14 cellular contexts compared by ENCODE assay signal in genomic region chr14:75231320-75231719, GRCh38. TPM values are rescaled to one million over a fixed set of nuclear protein-coding genes. Genes with fewer than 3 reads are reported as not detected.
DNase-seq lines count a peak whose midpoint lies in the region; ATAC-seq, FAIRE-seq and TF ChIP-seq lines count a peak whose summit lies in the region.
"Had no signal": no experiment of that assay in that cellular context is flagged by ENCODE, and none has a peak within 500 bp of the region (broad histone marks: within the 10 kb centered on the region; RNA-seq: fewer than 3 reads in every experiment).

No MANE protein-coding gene starts in this region.

- ATAC-seq in GM21528 (IDR thresholded peaks at IDR 0.05; ENCODE audit: low FRiP score, unreplicated experiment) = peak; percentile 55
- no peak for ATAC-seq in activated CD8-positive, alpha-beta memory T cell treated with anti-CD3 and anti-CD28 coated beads, Interleukin-2, amount 10 ng/mL, durations not matched to agents 7 days and 5 days

- TF ChIP-seq CTCF in KMS-11 (conservative IDR thresholded peaks at IDR 0.05; ENCODE audit: low read depth, low read length) (no peak), kidney (IDR thresholded peaks at IDR 0.05; ENCODE audit: borderline replicate concordance, extremely low read depth, insufficient read depth) (no peak)

- H3K36me3 ChIP-seq in CD8-positive, alpha-beta memory T cell (ENCODE audit: insufficient read depth, low read length) = no peaks in the 10 kb centered on the region
- H3K36me3 ChIP-seq in KMS-11 (ENCODE audit: insufficient read depth) = no peaks in the 10 kb centered on the region
- H3K36me3 ChIP-seq in kidney (ENCODE audit: control insufficient read depth in 1 of 2, insufficient read depth in 2 of 2, low read length in 2 of 2) = no peaks in the 10 kb centered on the region
- no peaks in the 10 kb centered on the region for H3K36me3 ChIP-seq in SJCRH30

- peaks cover 55 to 59% (median 58%) of the 10 kb centered on the region in 3 donors for H3K4me1 Mint-ChIP-seq in CD8-positive, alpha-beta memory T cell
- peaks cover 44% of the 10 kb centered on the region for H3K4me1 Mint-ChIP-seq in activated CD8-positive, alpha-beta memory T cell treated with anti-CD3 and anti-CD28 coated beads, Interleukin-2, amount 10 ng/mL, durations not matched to agents 7 days and 5 days

- H3K27me3 ChIP-seq in CD8-positive, alpha-beta memory T cell (ENCODE audit: insufficient read depth, low read length, poor library complexity, severe bottlenecking) = no peaks in the 10 kb centered on the region
- no peaks in the 10 kb centered on the region for H3K27me3 ChIP-seq in KMS-11 (ENCODE audit: insufficient read depth, low read depth)
- no peaks in the 10 kb centered on the region for H3K27me3 ChIP-seq in SJCRH30

- no peaks in the 10 kb centered on the region for H4K20me1 ChIP-seq in KMS-11 (ENCODE audit: insufficient read depth)

- DNase-seq in CD8-positive, alpha-beta memory T cell = no peak
- DNase-seq in kidney (peak; percentile 14), NCI-H524 treated with DMSO at 0.1 percent for 48 hours (lab: John Stamatoyannopoulos, UW) (no peak), DMS79 (lab: John Stamatoyannopoulos, UW) (no peak), SJCRH30 (no peak)
- no peak for DNase-seq in activated CD8-positive, alpha-beta memory T cell treated with anti-CD3 and anti-CD28 coated beads, Interleukin-2, amount 10 ng/mL, durations not matched to agents 7 days and 5 days
- DNase-seq: activated naive CD4-positive, alpha-beta T cell treated with anti-CD3 and anti-CD28 coated beads, Interleukin-2, amount 50 U/mL, for 16 hours; Kasumi-1; NCI-H2171 treated with DMSO at 0.1 percent for 48 hours had no signal

- peaks cover 58% of the 10 kb centered on the region for H3K4me1 ChIP-seq in CD8-positive, alpha-beta memory T cell (ENCODE audit: insufficient read depth, low read length)
- peaks cover 51% of the 10 kb centered on the region for H3K4me1 ChIP-seq in KMS-11 (ENCODE audit: low read depth, poor library complexity, severe bottlenecking)
- H3K4me1 ChIP-seq in kidney (ENCODE audit: control insufficient read depth in 1 of 2, insufficient read depth in 1 of 2, low read depth in 1 of 2, low read length in 2 of 2) = peaks cover 0 to 7% of the 10 kb centered on the region in 2 donors
- peaks cover 3% of the 10 kb centered on the region for H3K4me1 ChIP-seq in SJCRH30

- POLR2A ChIA-PET in CD8-positive, alpha-beta memory T cell (lab: Charles Lee) = no interaction called here

- H3K27ac ChIP-seq in CD8-positive, alpha-beta memory T cell (ENCODE audit: low read depth, low read length) = no peak overlapping the region
- H3K27ac ChIP-seq in KMS-11 = no peak overlapping the region
- peak overlapping the region in 1 of 2 donors; percentile 11 for H3K27ac ChIP-seq in kidney (ENCODE audit: low read depth in 2 of 2, low read length in 2 of 2)
- H3K27ac ChIP-seq in SJCRH30 = no peak overlapping the region

- no peaks in the 10 kb centered on the region for H3K9me3 ChIP-seq in CD8-positive, alpha-beta memory T cell (ENCODE audit: low read length)
- H3K9me3 ChIP-seq in kidney (ENCODE audit: control insufficient read depth in 1 of 2, low read length in 2 of 2) = no peaks in the 10 kb centered on the region
- H3K9me3 ChIP-seq in SJCRH30 (replicated peaks) = no peaks in the 10 kb centered on the region

- no peaks in the 10 kb centered on the region for H3K9me3 Mint-ChIP-seq in CD8-positive, alpha-beta memory T cell
- H3K9me3 Mint-ChIP-seq in activated CD8-positive, alpha-beta memory T cell treated with anti-CD3 and anti-CD28 coated beads, Interleukin-2, amount 10 ng/mL, durations not matched to agents 7 days and 5 days (ENCODE audit: low read depth) = no peaks in the 10 kb centered on the region
- H3K9me3 Mint-ChIP-seq: GM23338; T-helper 2 cell treated with Interferon-gamma antibody and Interleukin-4, amounts not matched to agents 5 μg/mL and 100 μg/mL, for 36 hours had no signal

- H2AFZ ChIP-seq in KMS-11 (ENCODE audit: low read depth) = no peak overlapping the region

- intact Hi-C loops in kidney (cut with DNase I) = no loop called here

- CTCF ChIA-PET in CD8-positive, alpha-beta memory T cell (lab: Charles Lee) = interaction anchor here (1.0 to 5.3 kb wide), 5 partner anchors 11 to 71 kb away, joined by 3 to 43 read pairs (median 7); no protein-coding TSS in a partner anchor
- CTCF ChIA-PET in activated CD8-positive, alpha-beta memory T cell treated with anti-CD3 and anti-CD28 coated beads, Interleukin-2, amount 10 ng/mL, durations not matched to agents 7 days and 5 days (lab: Charles Lee) = interaction anchor here (1.3 to 3.0 kb wide), 3 partner anchors 18 to 75 kb away, joined by 3 to 8 read pairs (median 5); no protein-coding TSS in a partner anchor

- no peaks in the 10 kb centered on the region for H3K79me2 ChIP-seq in KMS-11 (ENCODE audit: insufficient read depth, low read depth)

- peak overlapping the region in 3 of 7 donors; percentile 41 to 63 (median 55) for H3K4me3 Mint-ChIP-seq in CD8-positive, alpha-beta memory T cell
- H3K4me3 Mint-ChIP-seq in activated CD8-positive, alpha-beta memory T cell treated with anti-CD3 and anti-CD28 coated beads, Interleukin-2, amount 10 ng/mL, durations not matched to agents 7 days and 5 days = no peak overlapping the region
- H3K4me3 Mint-ChIP-seq: GM23338; T-helper 2 cell treated with Interferon-gamma antibody and Interleukin-4, amounts not matched to agents 5 μg/mL and 100 μg/mL, for 36 hours had no signal

- H3K27me3 Mint-ChIP-seq in CD8-positive, alpha-beta memory T cell = peaks cover 0 to 1% of the 10 kb centered on the region in 2 donors
- H3K27me3 Mint-ChIP-seq in activated CD8-positive, alpha-beta memory T cell treated with anti-CD3 and anti-CD28 coated beads, Interleukin-2, amount 10 ng/mL, durations not matched to agents 7 days and 5 days = peaks cover 16% of the 10 kb centered on the region

- H3K4me2 ChIP-seq in KMS-11 = peak overlapping the region; percentile 41
- H3K4me2 ChIP-seq: GM23338 had no signal

- no peaks in the 10 kb centered on the region for H3K36me3 Mint-ChIP-seq in CD8-positive, alpha-beta memory T cell
- H3K36me3 Mint-ChIP-seq in activated CD8-positive, alpha-beta memory T cell treated with anti-CD3 and anti-CD28 coated beads, Interleukin-2, amount 10 ng/mL, durations not matched to agents 7 days and 5 days = no peaks in the 10 kb centered on the region

- H3K27ac Mint-ChIP-seq in CD8-positive, alpha-beta memory T cell = peak overlapping the region in 6 of 8 donors; percentile 47 to 98 (median 80)
- H3K27ac Mint-ChIP-seq in activated CD8-positive, alpha-beta memory T cell treated with anti-CD3 and anti-CD28 coated beads, Interleukin-2, amount 10 ng/mL, durations not matched to agents 7 days and 5 days = no peak overlapping the region
- H3K27ac Mint-ChIP-seq: GM23338 had no signal

- FAIRE-seq in kidney (lab: Jason Lieb, UNC) = no peak
- FAIRE-seq: colon had no signal

- no peak overlapping the region for H3K4me3 ChIP-seq in CD8-positive, alpha-beta memory T cell (ENCODE audit: low read length)
- H3K4me3 ChIP-seq in KMS-11 (IDR thresholded peaks at IDR 0.05; ENCODE audit: insufficient read depth, low read depth, low read length) (no peak overlapping the region), kidney (ENCODE audit: low read length in 2 of 2) (no peak overlapping the region), SJCRH30 (no peak overlapping the region)
- H3K4me3 ChIP-seq: GM23338 had no signal

- no peak overlapping the region for H3K9ac ChIP-seq in KMS-11
- H3K9ac ChIP-seq in kidney (ENCODE audit: low read length in 2 of 2) = no peak overlapping the region

RNA-seq across cellular contexts. Expression of gene FOS, which starts 47.3 kb away (rescaled TPM):
- total RNA-seq in CD8-positive, alpha-beta memory T cell = 10 to 100 TPM; 15.2 to 16.8 TPM
- 768 TPM for polyA plus RNA-seq in CD8-positive, alpha-beta memory T cell
- 116 TPM for total RNA-seq in kidney
- polyA plus RNA-seq in kidney (ENCODE audit: insufficient read depth, low read depth, low replicate concordance) = 193 TPM
- 2.9 and 3.1 TPM in 2 replicates for total RNA-seq in SJCRH30 (2014; rRNA removed; shearing (Covaris generic))
- 10 to 100 TPM in 1 of 2 experiments, 1 to 10 TPM in 1; 6.9 to 78.6 TPM for total RNA-seq in activated CD8-positive, alpha-beta memory T cell treated with anti-CD3 and anti-CD28 coated beads, Interleukin-2, amount 10 ng/mL, durations not matched to agents 7 days and 5 days

RNA-seq across cellular contexts. Expression of gene TMED10, which starts 54.9 kb away (rescaled TPM):
- total RNA-seq in CD8-positive, alpha-beta memory T cell = 100 to 1,000 TPM; 178 TPM
- 321 TPM for polyA plus RNA-seq in CD8-positive, alpha-beta memory T cell
- 401 TPM for total RNA-seq in kidney
- polyA plus RNA-seq in kidney (ENCODE audit: insufficient read depth, low read depth, low replicate concordance) = 222 TPM
- 119 and 123 TPM in 2 replicates for total RNA-seq in SJCRH30 (2014; rRNA removed; shearing (Covaris generic))
- 100 to 1,000 TPM; 129 to 166 TPM for total RNA-seq in activated CD8-positive, alpha-beta memory T cell treated with anti-CD3 and anti-CD28 coated beads, Interleukin-2, amount 10 ng/mL, durations not matched to agents 7 days and 5 days
